ENCODE assay signal across 30 cellular contexts in genomic region chr16:11300560-11300892, GRCh38. TPM values are rescaled to one million over a fixed set of nuclear protein-coding genes. Genes with fewer than 3 reads are reported as not detected.
"Had no signal": no experiment of that assay in that cellular context is flagged by ENCODE, and none has a peak within 500 bp of the region (broad histone marks: within the 10 kb centered on the region; RNA-seq: fewer than 3 reads in every experiment).

No MANE protein-coding gene starts in this region.

- H3K27me3 ChIP-seq: breast epithelium, Peyer's patch, SJCRH30 had no signal

- H3K4me3 Mint-ChIP-seq: activated B cell treated with CpG ODN at 0.5 μM for 24 hours; activated CD4-positive, alpha-beta T cell treated with anti-CD3 and anti-CD28 coated beads, Interleukin-2, amount 10 ng/mL, durations not matched to agents 24 days and 14 days; activated CD8-positive, alpha-beta memory T cell treated with anti-CD3 and anti-CD28 coated beads, Interleukin-2, amount 10 ng/mL, durations not matched to agents 7 days and 5 days; activated naive CD4-positive, alpha-beta T cell treated with anti-CD3 and anti-CD28 coated beads, Interleukin-2, amount 50 U/mL, for 24 hours; activated T-cell treated with anti-CD3 and anti-CD28 coated beads, Interleukin-2, amount 50 U/mL, for 24 hours; activated T-helper 1 cell treated with anti-CD3 and anti-CD28 coated beads, Interleukin-12 subunit alpha, Interleukin-12 subunit beta, Interleukin-2, Interleukin-4 antibody, amounts not matched to agents 30 ng/mL and 10 ng/mL and 1 ng/mL, durations not matched to agents 14 hours and 24 hours and 36 hours; T-helper 1 cell treated with Interleukin-12 subunit alpha and Interleukin-12 subunit beta and Interleukin-4 antibody, amounts not matched to agents 30 μg/mL and 1 μg/mL, for 36 hours had no signal

- H3K9me3 ChIP-seq: breast epithelium, Peyer's patch, SJCRH30, SK-N-SH had no signal

- H3K9me3 Mint-ChIP-seq: activated B cell treated with CpG ODN at 0.5 μM for 24 hours; activated CD4-positive, alpha-beta T cell treated with anti-CD3 and anti-CD28 coated beads, Interleukin-2, amount 10 ng/mL, durations not matched to agents 24 days and 14 days; activated naive CD4-positive, alpha-beta T cell treated with anti-CD3 and anti-CD28 coated beads, Interleukin-2, amount 50 U/mL, for 24 hours; activated T-cell treated with anti-CD3 and anti-CD28 coated beads, Interleukin-2, amount 50 U/mL, for 24 hours; activated T-helper 1 cell treated with anti-CD3 and anti-CD28 coated beads, Interleukin-12 subunit alpha, Interleukin-12 subunit beta, Interleukin-2, Interleukin-4 antibody, amounts not matched to agents 30 ng/mL and 10 ng/mL and 1 ng/mL, durations not matched to agents 14 hours and 24 hours and 36 hours; T-helper 1 cell treated with Interleukin-12 subunit alpha and Interleukin-12 subunit beta and Interleukin-4 antibody, amounts not matched to agents 30 μg/mL and 1 μg/mL, for 36 hours had no signal

- H3K9me2 ChIP-seq: SK-N-SH had no signal

- H3K27ac ChIP-seq: breast epithelium, KMS-11, RWPE1, SJCRH30 had no signal

- ATAC-seq: activated CD8-positive, alpha-beta memory T cell treated with anti-CD3 and anti-CD28 coated beads, Interleukin-2, amount 10 ng/mL, durations not matched to agents 7 days and 5 days had no signal

- H3K4me3 ChIP-seq: breast epithelium, Peyer's patch, SJCRH30 had no signal

- DNase-seq: activated B cell treated with CpG ODN at 0.5 μM for 24 hours; activated CD4-positive, alpha-beta T cell treated with anti-CD3 and anti-CD28 coated beads for 1 hour; activated CD4-positive, alpha-beta T cell treated with anti-CD3 and anti-CD28 coated beads, Interleukin-2, amount 10 ng/mL, durations not matched to agents 24 days and 14 days; activated CD4-positive, alpha-beta T cell treated with anti-CD3 and anti-CD28 coated beads, Interleukin-2, amount 50 U/mL, for 48 hours; activated CD8-positive, alpha-beta memory T cell treated with anti-CD3 and anti-CD28 coated beads, Interleukin-2, amount 10 ng/mL, durations not matched to agents 7 days and 5 days; activated effector memory CD4-positive, alpha-beta T cell treated with Interleukin-2 at 50 U/mL for 16 hours; activated naive CD4-positive, alpha-beta T cell; activated T-cell treated with anti-CD3 and anti-CD28 coated beads, Interleukin-2, amount 50 U/mL, for 24 hours; aorta; caudate nucleus; NCI-H1092; NCI-H1417; NCI-H1930; NCI-H2171 treated with DMSO at 0.1 percent for 48 hours; NCI-H345; NCI-H510A; NCI-H526 treated with DMSO at 0.1 percent for 48 hours; NCI-H82; Right ventricle myocardium superior; SJCRH30; SK-N-SH; T-helper 9 cell had no signal

- H3K36me3 ChIP-seq: breast epithelium, Peyer's patch, SJCRH30 had no signal

- H3K27ac Mint-ChIP-seq: activated CD4-positive, alpha-beta T cell treated with anti-CD3 and anti-CD28 coated beads, Interleukin-2, amount 10 ng/mL, durations not matched to agents 24 days and 14 days; activated CD8-positive, alpha-beta memory T cell treated with anti-CD3 and anti-CD28 coated beads, Interleukin-2, amount 10 ng/mL, durations not matched to agents 7 days and 5 days; activated naive CD4-positive, alpha-beta T cell treated with anti-CD3 and anti-CD28 coated beads, Interleukin-2, amount 50 U/mL, for 24 hours; activated T-helper 1 cell treated with anti-CD3 and anti-CD28 coated beads, Interleukin-12 subunit alpha, Interleukin-12 subunit beta, Interleukin-2, Interleukin-4 antibody, amounts not matched to agents 30 ng/mL and 10 ng/mL and 1 ng/mL, durations not matched to agents 14 hours and 24 hours and 36 hours; T-helper 1 cell treated with Interleukin-12 subunit alpha and Interleukin-12 subunit beta and Interleukin-4 antibody, amounts not matched to agents 30 μg/mL and 1 μg/mL, for 36 hours had no signal

- H3K27me3 Mint-ChIP-seq: activated B cell treated with CpG ODN at 0.5 μM for 24 hours; activated CD4-positive, alpha-beta T cell treated with anti-CD3 and anti-CD28 coated beads, Interleukin-2, amount 10 ng/mL, durations not matched to agents 24 days and 14 days; activated naive CD4-positive, alpha-beta T cell treated with anti-CD3 and anti-CD28 coated beads, Interleukin-2, amount 50 U/mL, for 24 hours; activated T-cell treated with anti-CD3 and anti-CD28 coated beads, Interleukin-2, amount 50 U/mL, for 24 hours had no signal

- H3K4me2 ChIP-seq: KMS-11, SK-N-SH had no signal

- H3K9ac ChIP-seq: KMS-11, SK-N-SH had no signal

RNA-seq across cellular contexts. Expression of gene PRM1, which starts 19.4 kb away (rescaled TPM):
- total RNA-seq: activated B cell treated with CpG ODN at 0.5 μM for 24 hours; activated CD4-positive, alpha-beta T cell treated with anti-CD3 and anti-CD28 coated beads, Interleukin-2, amount 10 ng/mL, durations not matched to agents 24 days and 14 days; activated CD8-positive, alpha-beta memory T cell treated with anti-CD3 and anti-CD28 coated beads, Interleukin-2, amount 10 ng/mL, durations not matched to agents 7 days and 5 days; activated T-helper 1 cell treated with anti-CD3 and anti-CD28 coated beads, Interleukin-12 subunit alpha, Interleukin-12 subunit beta, Interleukin-2, Interleukin-4 antibody, amounts not matched to agents 30 ng/mL and 10 ng/mL and 1 ng/mL, durations not matched to agents 14 hours and 24 hours and 36 hours; aorta; breast epithelium; MCF 10A; Peyer's patch; Right ventricle myocardium superior; SJCRH30 had no signal
- polyA plus RNA-seq: aorta, SK-N-SH had no signal

RNA-seq across cellular contexts. Expression of gene PRM2, which starts 24.2 kb away (rescaled TPM):
- total RNA-seq: activated B cell treated with CpG ODN at 0.5 μM for 24 hours; activated CD4-positive, alpha-beta T cell treated with anti-CD3 and anti-CD28 coated beads, Interleukin-2, amount 10 ng/mL, durations not matched to agents 24 days and 14 days; activated CD8-positive, alpha-beta memory T cell treated with anti-CD3 and anti-CD28 coated beads, Interleukin-2, amount 10 ng/mL, durations not matched to agents 7 days and 5 days; activated T-helper 1 cell treated with anti-CD3 and anti-CD28 coated beads, Interleukin-12 subunit alpha, Interleukin-12 subunit beta, Interleukin-2, Interleukin-4 antibody, amounts not matched to agents 30 ng/mL and 10 ng/mL and 1 ng/mL, durations not matched to agents 14 hours and 24 hours and 36 hours; aorta; breast epithelium; MCF 10A; Peyer's patch; Right ventricle myocardium superior; SJCRH30 had no signal
- polyA plus RNA-seq: aorta, SK-N-SH had no signal

RNA-seq across cellular contexts. Expression of gene PRM3, which starts 27.1 kb away (rescaled TPM):
- total RNA-seq: activated B cell treated with CpG ODN at 0.5 μM for 24 hours; activated CD4-positive, alpha-beta T cell treated with anti-CD3 and anti-CD28 coated beads, Interleukin-2, amount 10 ng/mL, durations not matched to agents 24 days and 14 days; activated CD8-positive, alpha-beta memory T cell treated with anti-CD3 and anti-CD28 coated beads, Interleukin-2, amount 10 ng/mL, durations not matched to agents 7 days and 5 days; activated T-helper 1 cell treated with anti-CD3 and anti-CD28 coated beads, Interleukin-12 subunit alpha, Interleukin-12 subunit beta, Interleukin-2, Interleukin-4 antibody, amounts not matched to agents 30 ng/mL and 10 ng/mL and 1 ng/mL, durations not matched to agents 14 hours and 24 hours and 36 hours; aorta; breast epithelium; MCF 10A; Peyer's patch; Right ventricle myocardium superior; SJCRH30 had no signal
- polyA plus RNA-seq: aorta, SK-N-SH had no signal

RNA-seq across cellular contexts. Expression of gene TNP2, which starts 31.4 kb away (rescaled TPM):
- total RNA-seq: activated B cell treated with CpG ODN at 0.5 μM for 24 hours; activated CD4-positive, alpha-beta T cell treated with anti-CD3 and anti-CD28 coated beads, Interleukin-2, amount 10 ng/mL, durations not matched to agents 24 days and 14 days; activated CD8-positive, alpha-beta memory T cell treated with anti-CD3 and anti-CD28 coated beads, Interleukin-2, amount 10 ng/mL, durations not matched to agents 7 days and 5 days; activated T-helper 1 cell treated with anti-CD3 and anti-CD28 coated beads, Interleukin-12 subunit alpha, Interleukin-12 subunit beta, Interleukin-2, Interleukin-4 antibody, amounts not matched to agents 30 ng/mL and 10 ng/mL and 1 ng/mL, durations not matched to agents 14 hours and 24 hours and 36 hours; aorta; breast epithelium; MCF 10A; Peyer's patch; Right ventricle myocardium superior; SJCRH30 had no signal
- polyA plus RNA-seq: aorta, SK-N-SH had no signal
